ENCODE assay signal across 23 cellular contexts in genomic region chr19:46838160-46838559, GRCh38.
"Had no signal": no experiment of that assay in that cellular context is flagged by ENCODE, and none has a peak within 500 bp of the region (broad histone marks: within the 10 kb centered on the region; RNA-seq: fewer than 3 reads in every experiment).

No MANE protein-coding gene starts in this region.

- DNase-seq: activated CD4-positive, alpha-beta T cell treated with anti-CD3 and anti-CD28 coated beads, Interleukin-2, amount 50 U/mL, for 1 hour; activated CD4-positive, CD25-positive, alpha-beta regulatory T cell treated with anti-CD3 and anti-CD28 coated beads, Interleukin-2, amount 50 U/mL, for 72 hours; activated T-cell treated with anti-CD3 and anti-CD28 coated beads, Interleukin-2, amount 50 U/mL, for 1 hour; adrenal gland; brain microvascular endothelial cell; heart left ventricle; islet precursor cell; left colon; lower lobe of right lung; naive thymus-derived CD4-positive, alpha-beta T cell; ovary; psoas muscle; stimulated activated CD4-positive, alpha-beta T cell treated with anti-CD3 and anti-CD28 coated beads, Interleukin-4, amount 100 ng/mL, for 24 hours; stimulated activated naive CD4-positive, alpha-beta T cell treated with Interleukin-2 at 50 U/mL for 16 hours; T-helper 1 cell; WERI-Rb-1 had no signal

- ATAC-seq: heart left ventricle; left colon; lower lobe of right lung; naive thymus-derived CD4-positive, alpha-beta T cell; psoas muscle had no signal

- H3K27me3 ChIP-seq: adrenal gland, ascending aorta, brain microvascular endothelial cell, heart left ventricle, ovary, right atrium auricular region, upper lobe of left lung had no signal

- FAIRE-seq: colon, TTC549 had no signal

- H3K36me3 ChIP-seq: ovary had no signal

- H3K9me3 ChIP-seq: adrenal gland, ascending aorta, heart left ventricle, lower lobe of right lung, ovary, psoas muscle, right atrium auricular region, thoracic aorta, upper lobe of left lung had no signal

- H3K4me3 ChIP-seq: adrenal gland, ascending aorta, heart left ventricle, lower lobe of right lung, ovary, psoas muscle, right atrium auricular region, thoracic aorta, upper lobe of left lung had no signal

- H3K27ac ChIP-seq: adrenal gland, ascending aorta, brain microvascular endothelial cell, epithelial cell of prostate, heart left ventricle, lower lobe of right lung, ovary, psoas muscle, right atrium auricular region, thoracic aorta, WERI-Rb-1 had no signal

- H3K4me1 ChIP-seq: psoas muscle had no signal
